Comparison of ENCODE assay signal across 14 cellular contexts in genomic region chr4:181637186-181638105, GRCh38.
"Had no signal": no experiment of that assay in that cellular context is flagged by ENCODE, and none has a peak within 500 bp of the region (broad histone marks: within the 10 kb centered on the region; RNA-seq: fewer than 3 reads in every experiment).

No MANE protein-coding gene starts in this region.

- ATAC-seq: activated CD4-positive, alpha-beta T cell treated with anti-CD3 and anti-CD28 coated beads for 36 hours; left cardiac atrium; naive thymus-derived CD8-positive, alpha-beta T cell; stimulated activated naive B cell treated with anti-CD40 and anti-IgM and Interleukin-4, amounts not matched to agents 10 μg/mL and 1 μg/mL and 100 μg/mL, for 72 hours had no signal

- H3K36me3 ChIP-seq: neutrophil, right atrium auricular region, tibial nerve, vagina, WERI-Rb-1 had no signal

- H3K9me3 ChIP-seq: neutrophil, vagina had no signal

- H3K4me1 ChIP-seq: right atrium auricular region, tibial nerve, vagina had no signal

- H3K27me3 ChIP-seq: neutrophil, right atrium auricular region, tibial nerve, vagina had no signal

- DNase-seq: activated CD4-positive, alpha-beta T cell treated with anti-CD3 and anti-CD28 coated beads for 36 hours; activated naive CD4-positive, alpha-beta T cell treated with anti-CD3 and anti-CD28 coated beads for 36 hours; dermis blood vessel endothelial cell; immature natural killer cell; left cardiac atrium; naive thymus-derived CD8-positive, alpha-beta T cell; posterior cingulate gyrus; stimulated activated CD4-positive, alpha-beta T cell treated with anti-CD3 and anti-CD28 coated beads, Interleukin-2, amount 100 ng/mL, for 24 hours; stimulated activated naive B cell treated with anti-CD40 and anti-IgM and Interleukin-4, amounts not matched to agents 10 μg/mL and 1 μg/mL and 100 μg/mL, for 72 hours had no signal

- H3K4me3 ChIP-seq: right atrium auricular region, tibial nerve, vagina had no signal

- H3K27ac ChIP-seq: neutrophil, right atrium auricular region, tibial nerve, vagina, WERI-Rb-1 had no signal
